10 cellular contexts compared by ENCODE assay signal in the genomic region with DNA sequence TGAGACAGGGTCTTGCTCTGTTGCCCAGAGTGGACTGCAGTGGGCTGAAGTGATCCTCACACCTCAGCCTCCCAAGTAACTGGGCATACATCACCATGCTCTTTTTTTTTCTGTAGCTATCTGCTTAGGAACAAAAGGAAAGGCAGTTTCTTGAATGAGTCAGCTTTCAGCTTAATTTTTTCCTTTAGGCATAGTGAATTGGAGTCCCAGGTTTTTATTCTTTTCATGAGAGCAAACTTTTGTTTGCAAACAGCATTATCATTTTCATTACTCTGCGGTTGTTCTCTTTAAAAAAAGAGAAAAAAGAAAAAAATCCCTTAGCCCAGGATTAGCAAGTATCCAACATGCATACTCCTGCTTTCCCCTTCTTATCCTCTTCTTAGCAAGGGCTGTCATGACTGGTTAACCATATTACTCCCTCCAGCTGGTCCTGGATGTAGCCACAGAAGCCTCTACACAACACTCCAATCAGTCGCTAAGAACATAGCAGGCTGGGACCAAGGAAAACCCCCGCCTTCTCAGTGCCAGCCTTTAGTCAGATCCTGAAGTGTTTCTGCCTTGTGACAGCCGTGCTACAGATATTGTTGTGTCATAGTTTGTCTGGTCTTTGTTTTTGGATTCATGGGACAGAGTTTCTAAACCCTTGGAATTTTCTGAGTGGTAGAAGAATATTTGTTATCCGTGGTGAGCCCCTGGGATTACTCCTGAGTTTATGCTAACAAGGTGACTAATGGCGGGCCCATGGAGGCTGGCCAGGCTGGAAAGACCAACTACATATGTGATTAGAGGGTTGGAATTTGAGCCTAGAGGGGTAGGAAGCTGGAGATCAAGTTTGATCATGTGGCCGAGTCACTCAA. TPM values are rescaled to one million over a fixed set of nuclear protein-coding genes. Genes with fewer than 3 reads are reported as not detected.
DNase-seq lines count a peak whose midpoint lies in the region; ATAC-seq, FAIRE-seq and TF ChIP-seq lines count a peak whose summit lies in the region.
"Had no signal": no experiment of that assay in that cellular context is flagged by ENCODE, and none has a peak within 500 bp of the region (broad histone marks: within the 10 kb centered on the region; RNA-seq: fewer than 3 reads in every experiment).

No MANE protein-coding gene starts in this region.

- no peak for TF ChIP-seq CTCF in astrocyte (IDR thresholded peaks at IDR 0.05; ENCODE audit: insufficient read depth, low read depth, low read length)
- TF ChIP-seq CTCF in suprapubic skin (IDR thresholded peaks at IDR 0.05), result no peak

- 42% methylated on average over 7 of the region's 7 CpGs for WGBS in suprapubic skin

- no peaks in the 10 kb centered on the region for H3K36me3 Mint-ChIP-seq in astrocyte (ENCODE audit: low read depth, unreplicated experiment)
- H3K36me3 Mint-ChIP-seq in natural killer cell treated with Interleukin-12 subunit alpha and Interleukin-12 subunit beta and Interleukin-15 and Interleukin-18, amount 100 ng/mL, for 72 hours, result no peaks in the 10 kb centered on the region

- no peak overlapping the region for H3K4me3 Mint-ChIP-seq in astrocyte (ENCODE audit: unreplicated experiment)
- H3K4me3 Mint-ChIP-seq in natural killer cell treated with Interleukin-12 subunit alpha and Interleukin-12 subunit beta and Interleukin-15 and Interleukin-18, amount 100 ng/mL, for 72 hours, result no peak overlapping the region
- H3K4me3 Mint-ChIP-seq: activated B cell treated with CpG ODN at 0.5 μM for 24 hours had no signal

- H2AFZ ChIP-seq in astrocyte (ENCODE audit: low read depth, low read length), result peak overlapping the region; percentile 27

- no peak for TF ChIP-seq POLR2A in suprapubic skin (IDR thresholded peaks at IDR 0.05)

- peak overlapping the region; percentile 88 for H3K27ac Mint-ChIP-seq in astrocyte (ENCODE audit: unreplicated experiment)
- H3K27ac Mint-ChIP-seq in natural killer cell treated with Interleukin-12 subunit alpha and Interleukin-12 subunit beta and Interleukin-15 and Interleukin-18, amount 100 ng/mL, for 72 hours, result no peak overlapping the region
- H3K27ac Mint-ChIP-seq: activated B cell treated with CpG ODN at 0.5 μM for 24 hours had no signal

- TF ChIP-seq EP300 in suprapubic skin (IDR thresholded peaks at IDR 0.05), result no peak

- no peak for ATAC-seq in natural killer cell treated with Interleukin-12 subunit alpha and Interleukin-12 subunit beta and Interleukin-15 and Interleukin-18, amount 100 ng/mL, for 72 hours

- H3K36me3 ChIP-seq in astrocyte (ENCODE audit: insufficient read depth, low read length) (no peaks in the 10 kb centered on the region), suprapubic skin (no peaks in the 10 kb centered on the region)

- no peaks in the 10 kb centered on the region for H3K79me2 ChIP-seq in astrocyte (ENCODE audit: insufficient read depth, low read length)

- H3K4me2 ChIP-seq in astrocyte (ENCODE audit: low read length), result peak overlapping the region; percentile 60

- H3K27me3 ChIP-seq in astrocyte (ENCODE audit: insufficient read depth, low read length) (no peaks in the 10 kb centered on the region), suprapubic skin (no peaks in the 10 kb centered on the region)

- no peaks in the 10 kb centered on the region for H4K20me1 ChIP-seq in astrocyte (ENCODE audit: insufficient read depth, low read length)

- no peak for FAIRE-seq in astrocyte (lab: Jason Lieb, UNC)

- H3K27ac ChIP-seq in astrocyte (ENCODE audit: low read depth, low read length) (peak overlapping the region; percentile 74), suprapubic skin (peak overlapping the region; percentile 75)

- peak; percentile 35 for DNase-seq in HK-2 (ENCODE audit: unreplicated experiment)
- peak; percentile 86 for DNase-seq in astrocyte (ENCODE audit: low read depth)
- peak; percentile 79 for DNase-seq in islet precursor cell
- peak in 1 of 2 donors; percentile 87 for DNase-seq in suprapubic skin (ENCODE audit: low spot score in 2 of 2)
- no peak for DNase-seq in ecto neural progenitor cell (ENCODE audit: low spot score)
- no peak for DNase-seq in NCI-H1436 (lab: John Stamatoyannopoulos, UW)
- DNase-seq in natural killer cell treated with Interleukin-12 subunit alpha and Interleukin-12 subunit beta and Interleukin-15 and Interleukin-18, amount 100 ng/mL, for 72 hours (ENCODE audit: low spot score), result no peak
- DNase-seq: activated B cell treated with CpG ODN at 0.5 μM for 24 hours, cortex of kidney, NCI-H2107 had no signal

- H3K9me3 ChIP-seq in astrocyte (ENCODE audit: insufficient read depth, low read depth, low read length), result no peaks in the 10 kb centered on the region
- no peaks in the 10 kb centered on the region for H3K9me3 ChIP-seq in suprapubic skin

- H3K9ac ChIP-seq in astrocyte (ENCODE audit: low read length), result peak overlapping the region; percentile 51

- no peak overlapping the region for H3K4me3 ChIP-seq in astrocyte (ENCODE audit: insufficient read depth, low read depth, low read length)
- H3K4me3 ChIP-seq in suprapubic skin, result no peak overlapping the region

- H3K27me3 Mint-ChIP-seq in astrocyte (ENCODE audit: low read depth, unreplicated experiment), result peaks cover 3% of the 10 kb centered on the region
- H3K27me3 Mint-ChIP-seq in natural killer cell treated with Interleukin-12 subunit alpha and Interleukin-12 subunit beta and Interleukin-15 and Interleukin-18, amount 100 ng/mL, for 72 hours, result no peaks in the 10 kb centered on the region
- H3K27me3 Mint-ChIP-seq: activated B cell treated with CpG ODN at 0.5 μM for 24 hours had no signal

- H3K4me1 Mint-ChIP-seq in astrocyte (ENCODE audit: low read depth, unreplicated experiment), result peaks cover 16% of the 10 kb centered on the region
- H3K4me1 Mint-ChIP-seq in natural killer cell treated with Interleukin-12 subunit alpha and Interleukin-12 subunit beta and Interleukin-15 and Interleukin-18, amount 100 ng/mL, for 72 hours (ENCODE audit: low read depth in 2 of 2), result peaks cover 0 to 6% of the 10 kb centered on the region in 2 donors

- H3K4me1 ChIP-seq in astrocyte (ENCODE audit: insufficient read depth, low read length) (peaks cover 9% of the 10 kb centered on the region), suprapubic skin (peaks cover 43% of the 10 kb centered on the region)

- H3K9me3 Mint-ChIP-seq in astrocyte (ENCODE audit: unreplicated experiment), result no peaks in the 10 kb centered on the region
- no peaks in the 10 kb centered on the region for H3K9me3 Mint-ChIP-seq in natural killer cell treated with Interleukin-12 subunit alpha and Interleukin-12 subunit beta and Interleukin-15 and Interleukin-18, amount 100 ng/mL, for 72 hours
- H3K9me3 Mint-ChIP-seq: activated B cell treated with CpG ODN at 0.5 μM for 24 hours had no signal

RNA-seq across cellular contexts. Expression of a gene that starts 23.3 kb away (rescaled TPM):
- 20.0 and 28.2 TPM in 2 replicates for total RNA-seq in astrocyte
- total RNA-seq in suprapubic skin, result 10 to 100 TPM in 3 of 4 donors, 1 to 10 TPM in 1; 9.5 to 17.8 (median 14.8) TPM
- total RNA-seq in natural killer cell treated with Interleukin-12 subunit alpha and Interleukin-12 subunit beta and Interleukin-15 and Interleukin-18, amount 100 ng/mL, for 72 hours, result 10 to 100 TPM; 28.9 to 31.8 TPM

Comparison
In these comparisons a context has a peak if more than half of its experiments do, and no peak if none do; other contexts are left out.
1. DNase-seq: peak in HK-2 (single experiment), astrocyte (single experiment) and islet precursor cell (single experiment); none in ecto neural progenitor cell (single experiment), NCI-H1436 (single experiment) and natural killer cell treated with Interleukin-12 subunit alpha and Interleukin-12 subunit beta and Interleukin-15 and Interleukin-18, amount 100 ng/mL, for 72 hours (single experiment).